In genomic region chr1:219385786-219386427, GRCh38 we compare ENCODE assay signal across 8 cellular contexts.
DNase-seq lines count a peak whose midpoint lies in the region; ATAC-seq and TF ChIP-seq lines count a peak whose summit lies in the region.

No MANE protein-coding gene starts in this region.

- peak; percentile 71 for DNase-seq in ELR (ENCODE audit: low read depth)
- peak; percentile 12 for DNase-seq in NCI-H510A treated with DMSO at 0.1 percent for 48 hours (lab: John Stamatoyannopoulos, UW)
- peak; percentile 41 to 76 (median 72) for DNase-seq in adrenal gland
- DNase-seq in hippocampal formation (lab: John Stamatoyannopoulos, UW), result peak; percentile 4 to 6
- DNase-seq in stimulated activated CD4-positive, alpha-beta T cell treated with anti-CD3 and anti-CD28 coated beads, Interleukin-4, amount 100 ng/mL, for 24 hours, result peak; percentile 31
- DNase-seq in central memory CD4-positive, alpha-beta T cell, result no peak

- peak; percentile 60 to 77 (median 69) for TF ChIP-seq CTCF in adrenal gland (IDR thresholded peaks at IDR 0.05)

- H3K4me1 ChIP-seq in adrenal gland (replicated peaks in 1 of 2), result no peaks in the 10 kb centered on the region

- no peaks in the 10 kb centered on the region for H3K27me3 ChIP-seq in adrenal gland

- intact Hi-C loops in adrenal gland (cut with DNase I), result no loop called here

- H3K4me3 ChIP-seq in adrenal gland, result no peak overlapping the region

- no peak overlapping the region for H3K27ac ChIP-seq in adrenal gland

- H3K36me3 ChIP-seq in adrenal gland (replicated peaks in 1 of 2), result no peaks in the 10 kb centered on the region

- TF ChIP-seq POLR2A in adrenal gland (IDR thresholded peaks at IDR 0.05), result no peak

- no peaks in the 10 kb centered on the region for H3K9me3 ChIP-seq in adrenal gland (replicated peaks in 1 of 3)

- ATAC-seq in GM19468 (IDR thresholded peaks at IDR 0.05; ENCODE audit: extremely low read depth, unreplicated experiment) (peak; percentile 73), HG03460 (IDR thresholded peaks at IDR 0.05; ENCODE audit: unreplicated experiment) (peak; percentile 81)

- WGBS in adrenal gland, 4 donors, result 40 to 56% (median 48%) methylated on average over 3 of the region's 3 CpGs
